In genomic region chr11:94128746-94129504, GRCh38 we compare ENCODE assay signal across 8 cellular contexts. TPM values are rescaled to one million over a fixed set of nuclear protein-coding genes. Genes with fewer than 3 reads are reported as not detected.
DNase-seq lines count a peak whose midpoint lies in the region; ATAC-seq and TF ChIP-seq lines count a peak whose summit lies in the region.

Gene PANX1, plus strand, starts transcription at chr11:94128841. Its CDS starts 472 bp downstream, at chr11:94129313.

- TF ChIP-seq CTCF in GM23338 (conservative IDR thresholded peaks at IDR 0.05; ENCODE audit: low read depth in 2 of 2), result no peak
- no peak for TF ChIP-seq CTCF in RWPE2 (IDR thresholded peaks at IDR 0.05; ENCODE audit: poor library complexity, severe bottlenecking)
- no peak for TF ChIP-seq CTCF in foreskin keratinocyte (conservative IDR thresholded peaks at IDR 0.05)
- no peak for TF ChIP-seq CTCF in neural progenitor cell (IDR thresholded peaks at IDR 0.05)

- 0 out of 2 replicates have a peak, but pooled peaks cover 4% of the 10 kb centered on the region for H3F3A ChIP-seq in GM23338 (replicated peaks; ENCODE audit: low read depth)
- no peaks in the 10 kb centered on the region for H3F3A ChIP-seq in neural progenitor cell (ENCODE audit: low read depth)

- peak within 1 kb of the TSS; percentile 100 for H3K4me2 ChIP-seq in GM23338
- peak within 1 kb of the TSS; percentile 81 for H3K4me2 ChIP-seq in neural progenitor cell

- H3K9me3 Mint-ChIP-seq in GM23338 (peaks cover 17% of the 10 kb centered on the region; the same call in 2 of the 3 replicates), neural progenitor cell (peaks cover 7% of the 10 kb centered on the region)

- H2AFZ ChIP-seq in GM23338 (peak within 1 kb of the TSS; percentile 78; the same call in 1 of the 2 replicates), neural progenitor cell (replicated peaks) (peak within 1 kb of the TSS; percentile 71)

- peak within 1 kb of the TSS; percentile 91 for H3K4me3 ChIP-seq in GM23338
- peak within 1 kb of the TSS; percentile 78 for H3K4me3 ChIP-seq in RWPE2 (ENCODE audit: severe bottlenecking)
- peak within 1 kb of the TSS; percentile 65 for H3K4me3 ChIP-seq in neural progenitor cell
- H3K4me3 ChIP-seq in subcutaneous abdominal adipose tissue (ENCODE audit: low read depth in 1 of 5, low read length in 5 of 5), result peak within 1 kb of the TSS; percentile 93 to 96 (median 94)

- H3K36me3 Mint-ChIP-seq in GM23338 (ENCODE audit: low read depth) (peaks cover 23% of the 10 kb centered on the region), neural progenitor cell (no peaks in the 10 kb centered on the region)

- peaks cover 10% of the 10 kb centered on the region; the same call in 1 of the 2 replicates for H3K9me2 ChIP-seq in GM23338 (ENCODE audit: insufficient read depth)

- H3K9ac ChIP-seq in neural progenitor cell (peak within 1 kb of the TSS; percentile 66), subcutaneous abdominal adipose tissue (ENCODE audit: low read length in 5 of 5) (peak within 1 kb of the TSS; percentile 78 to 94 (median 87))

- H3K9me3 ChIP-seq in RWPE2 (ENCODE audit: severe bottlenecking) (no peaks in the 10 kb centered on the region), neural progenitor cell (ENCODE audit: low read depth) (no peaks in the 10 kb centered on the region), subcutaneous abdominal adipose tissue (ENCODE audit: control insufficient read depth in 5 of 5, low read length in 5 of 5) (no peaks in the 10 kb centered on the region)

- ATAC-seq in GM23338, result peak; percentile 83
- peak; percentile 61 for ATAC-seq in RWPE2 (ENCODE audit: low read depth)
- peak; percentile 71 for ATAC-seq in foreskin keratinocyte

- H3K36me3 ChIP-seq in GM23338 (ENCODE audit: insufficient read depth), result no peaks in the 10 kb centered on the region
- H3K36me3 ChIP-seq in RWPE2 (ENCODE audit: low read depth), result no peaks in the 10 kb centered on the region
- H3K36me3 ChIP-seq in neural progenitor cell, result no peaks in the 10 kb centered on the region
- H3K36me3 ChIP-seq in subcutaneous abdominal adipose tissue (ENCODE audit: control insufficient read depth in 5 of 5, insufficient read depth in 5 of 5, low read length in 5 of 5), result no peaks in the 10 kb centered on the region

- H3K4me1 Mint-ChIP-seq in GM23338, result peaks cover 29% of the 10 kb centered on the region
- H3K4me1 Mint-ChIP-seq in neural progenitor cell, result peaks cover 20% of the 10 kb centered on the region

- no peaks in the 10 kb centered on the region for H3K27me3 ChIP-seq in GM23338 (ENCODE audit: insufficient read depth)
- no peaks in the 10 kb centered on the region for H3K27me3 ChIP-seq in RWPE2 (ENCODE audit: insufficient read depth, poor library complexity, severe bottlenecking)
- H3K27me3 ChIP-seq in foreskin keratinocyte, result no peaks in the 10 kb centered on the region
- no peaks in the 10 kb centered on the region for H3K27me3 ChIP-seq in neural progenitor cell
- no peaks in the 10 kb centered on the region for H3K27me3 ChIP-seq in subcutaneous abdominal adipose tissue (ENCODE audit: control insufficient read depth in 5 of 5, insufficient read depth in 4 of 5, low read length in 5 of 5)

- H3K27me3 Mint-ChIP-seq in GM23338 (ENCODE audit: insufficient read depth, low read depth, poor library complexity) (peaks cover 12% of the 10 kb centered on the region), neural progenitor cell (ENCODE audit: insufficient read depth, low read depth) (peaks cover 12% of the 10 kb centered on the region)

- H3K27ac ChIP-seq in GM23338 (ENCODE audit: low read depth), result peak within 1 kb of the TSS; percentile 95
- H3K27ac ChIP-seq in RWPE2 (ENCODE audit: poor library complexity, severe bottlenecking), result peak within 1 kb of the TSS; percentile 98
- peak within 1 kb of the TSS; percentile 90 for H3K27ac ChIP-seq in foreskin keratinocyte
- peak within 1 kb of the TSS; percentile 67 for H3K27ac ChIP-seq in neural progenitor cell
- peak within 1 kb of the TSS; percentile 90 for H3K27ac ChIP-seq in subcutaneous abdominal adipose tissue (ENCODE audit: low read depth, low read length)

- peaks cover 38% of the 10 kb centered on the region for H4K20me1 ChIP-seq in GM23338 (replicated peaks; ENCODE audit: insufficient read depth)
- peaks cover 45% of the 10 kb centered on the region for H4K20me1 ChIP-seq in neural progenitor cell (ENCODE audit: low read depth)

- DNase-seq in EH (ENCODE audit: low read depth) (peak; percentile 84), GM23338 (ENCODE audit: low spot score) (peak; percentile 93), Kasumi-1 (lab: John Stamatoyannopoulos, UW) (peak; percentile 69 to 74), RWPE2 (ENCODE audit: low spot score) (peak; percentile 92), foreskin keratinocyte (peak; percentile 77 to 86), neural progenitor cell (ENCODE audit: low spot score) (peak; percentile 91)
- peak; percentile 90 for DNase-seq in activated effector memory CD4-positive, alpha-beta T cell treated with anti-CD3 and anti-CD28 coated beads, Interleukin-2, amount 50 U/mL, for 16 hours

- H3K79me2 ChIP-seq in GM23338 (replicated peaks; ENCODE audit: insufficient read depth), result peaks cover 73% of the 10 kb centered on the region
- peaks cover 69% of the 10 kb centered on the region for H3K79me2 ChIP-seq in neural progenitor cell (ENCODE audit: low read depth)

- H3K4me3 Mint-ChIP-seq in GM23338, result no peak within 1 kb of the TSS; the same call in 2 of the 3 replicates
- H3K4me3 Mint-ChIP-seq in neural progenitor cell, result peak within 1 kb of the TSS; percentile 94

- H3K27ac Mint-ChIP-seq in GM23338 (peak within 1 kb of the TSS; percentile 98), neural progenitor cell (peak within 1 kb of the TSS; percentile 98)

- H3K4me1 ChIP-seq in GM23338 (ENCODE audit: insufficient read depth), result peaks cover 49% of the 10 kb centered on the region
- peaks cover 20% of the 10 kb centered on the region for H3K4me1 ChIP-seq in RWPE2 (ENCODE audit: insufficient read depth, poor library complexity, severe bottlenecking)
- H3K4me1 ChIP-seq in foreskin keratinocyte, result peaks cover 27% of the 10 kb centered on the region
- H3K4me1 ChIP-seq in neural progenitor cell, result peaks cover 20% of the 10 kb centered on the region
- peaks cover 13 to 45% (median 39%) of the 10 kb centered on the region in 5 donors for H3K4me1 ChIP-seq in subcutaneous abdominal adipose tissue (ENCODE audit: control insufficient read depth in 5 of 5, insufficient read depth in 5 of 5, low read length in 5 of 5)

RNA-seq across cellular contexts. Expression of gene PANX1, which starts in this region (rescaled TPM):
- 28.9 and 40.8 TPM in 2 replicates for total RNA-seq in GM23338 (2014; rRNA removed; shearing (Covaris generic))
- polyA plus RNA-seq in GM23338 (2016; fragmentation: Nextera tagmentation; extraction: Ambion mirVana) (8.3 and 9.5 TPM in 2 replicates), foreskin keratinocyte (16.6 and 17.9 TPM in 2 replicates)
- total RNA-seq in foreskin keratinocyte (67.1 and 69.4 TPM in 2 replicates), neural progenitor cell (ENCODE audit: low replicate concordance) (26.1 and 26.4 TPM in 2 replicates)

Comparison
In these comparisons a context has a peak if more than half of its experiments do, and no peak if none do; other contexts are left out.
1. Peak in every context shown above with its lines: DNase-seq, ATAC-seq, H3K4me3 ChIP-seq and H3K27ac ChIP-seq.